Comparison of ENCODE assay signal across 8 cellular contexts in the genomic region with DNA sequence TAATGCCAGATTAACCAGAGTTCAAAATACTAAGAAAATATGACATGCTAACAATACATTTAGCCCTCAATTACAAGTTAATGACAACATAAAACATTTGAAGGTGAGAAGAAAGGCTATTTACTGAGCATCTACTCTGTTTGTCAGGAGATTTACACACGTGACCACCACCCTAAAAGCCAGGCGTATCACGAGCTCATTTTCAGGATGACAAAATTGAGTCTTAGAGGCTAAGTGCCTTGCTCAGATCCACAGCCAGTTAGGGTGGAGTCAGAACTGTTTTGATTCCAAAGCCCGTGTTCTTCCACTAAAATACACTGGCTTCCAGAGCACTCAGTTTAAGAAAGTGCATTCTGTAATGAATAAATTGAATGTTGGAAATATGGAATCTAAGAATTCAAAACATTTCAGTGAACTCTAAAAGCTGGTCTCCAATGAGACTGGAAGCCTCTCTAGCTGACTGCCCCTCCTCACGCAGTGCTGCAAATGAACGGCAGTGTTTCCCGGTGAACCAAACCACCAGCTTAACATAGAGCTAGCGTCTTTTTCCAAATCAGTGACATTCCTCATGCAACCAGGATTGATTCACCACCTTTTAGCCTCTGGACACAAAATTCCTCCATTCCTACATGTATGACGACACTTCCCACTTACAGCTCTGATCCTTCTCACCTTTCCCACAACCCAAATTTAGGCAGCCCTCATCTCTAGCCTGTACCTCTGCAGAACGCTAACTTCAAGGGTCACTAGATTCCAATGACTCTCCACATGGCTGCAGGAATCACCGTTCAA. TPM values are rescaled to one million over a fixed set of nuclear protein-coding genes. Genes with fewer than 3 reads are reported as not detected.
DNase-seq lines count a peak whose midpoint lies in the region; ATAC-seq lines count a peak whose summit lies in the region.

No MANE protein-coding gene starts in this region.

- no peaks in the 10 kb centered on the region for H3K27me3 ChIP-seq in duodenal mucosa (ENCODE audit: control insufficient read depth in 1 of 2, insufficient read depth in 2 of 2, low read length in 2 of 2)
- no peaks in the 10 kb centered on the region for H3K27me3 ChIP-seq in mucosa of stomach (ENCODE audit: control insufficient read depth, insufficient read depth, low read length)

- H3K4me1 ChIP-seq in duodenal mucosa (ENCODE audit: control insufficient read depth in 1 of 2, insufficient read depth in 2 of 2, low read length in 2 of 2) = peaks cover 69 to 71% of the 10 kb centered on the region in 2 donors
- peaks cover 75% of the 10 kb centered on the region for H3K4me1 ChIP-seq in mucosa of stomach (ENCODE audit: control insufficient read depth, insufficient read depth, low read length)

- H3K9me3 ChIP-seq in duodenal mucosa (ENCODE audit: control insufficient read depth in 1 of 2, low read length in 2 of 2) = no peaks in the 10 kb centered on the region
- no peaks in the 10 kb centered on the region for H3K9me3 ChIP-seq in mucosa of stomach (ENCODE audit: control insufficient read depth, low read length)

- ATAC-seq in HG03520 (IDR thresholded peaks at IDR 0.05; ENCODE audit: unreplicated experiment) (no peak), HG02970 (IDR thresholded peaks at IDR 0.05; ENCODE audit: low FRiP score, unreplicated experiment) (no peak)

- peaks cover 0 to 7% of the 10 kb centered on the region in 2 donors for H3K36me3 ChIP-seq in duodenal mucosa (ENCODE audit: control insufficient read depth in 1 of 2, insufficient read depth in 2 of 2, low read length in 2 of 2)
- no peaks in the 10 kb centered on the region for H3K36me3 ChIP-seq in mucosa of stomach (ENCODE audit: control insufficient read depth, insufficient read depth, low read length)

- peak overlapping the region; percentile 37 for H3K27ac ChIP-seq in duodenal mucosa (ENCODE audit: low read depth, low read length)

- no peak overlapping the region for H3K4me3 ChIP-seq in duodenal mucosa (ENCODE audit: low read depth in 1 of 2, low read length in 2 of 2)
- H3K4me3 ChIP-seq in mucosa of stomach (ENCODE audit: low read length) = no peak overlapping the region

- H3K9ac ChIP-seq in duodenal mucosa (ENCODE audit: low read depth in 1 of 2, low read length in 2 of 2) = no peak overlapping the region
- peak overlapping the region; percentile 58 for H3K9ac ChIP-seq in mucosa of stomach (ENCODE audit: low read length)

- DNase-seq in A172 (ENCODE audit: low spot score) (peak; percentile 31), M059J (ENCODE audit: low read depth) (peak; percentile 93), SHP77 treated with DMSO at 0.1 percent for 48 hours (lab: John Stamatoyannopoulos, UW) (no peak), occipital lobe (lab: John Stamatoyannopoulos, UW) (no peak)

RNA-seq across cellular contexts. Expression of a gene that starts 5.9 kb away (rescaled TPM):
- total RNA-seq in A172 (2014; rRNA removed; shearing (Covaris generic)) = 59.7 and 77.0 TPM in 2 replicates
- total RNA-seq in M059J (2014; rRNA removed; shearing (Covaris generic)) = 57.0 and 78.0 TPM in 2 replicates
- 24.0 TPM for total RNA-seq in occipital lobe

RNA-seq across cellular contexts. Expression of a gene that starts 22.1 kb away (rescaled TPM):
- total RNA-seq in A172 (2014; rRNA removed; shearing (Covaris generic)) = 4.6 and 8.9 TPM in 2 replicates
- total RNA-seq in M059J (2014; rRNA removed; shearing (Covaris generic)) = 5.8 and 18.0 TPM in 2 replicates
- total RNA-seq in occipital lobe = 53.7 TPM

Comparison
In these comparisons a context has a peak if more than half of its experiments do, and no peak if none do; other contexts are left out.
1. DNase-seq: peak in A172 (single experiment) and M059J (single experiment); none in SHP77 treated with DMSO at 0.1 percent for 48 hours (single experiment) and occipital lobe (single experiment).